ENCODE assay signal across 8 cellular contexts in the genomic region with DNA sequence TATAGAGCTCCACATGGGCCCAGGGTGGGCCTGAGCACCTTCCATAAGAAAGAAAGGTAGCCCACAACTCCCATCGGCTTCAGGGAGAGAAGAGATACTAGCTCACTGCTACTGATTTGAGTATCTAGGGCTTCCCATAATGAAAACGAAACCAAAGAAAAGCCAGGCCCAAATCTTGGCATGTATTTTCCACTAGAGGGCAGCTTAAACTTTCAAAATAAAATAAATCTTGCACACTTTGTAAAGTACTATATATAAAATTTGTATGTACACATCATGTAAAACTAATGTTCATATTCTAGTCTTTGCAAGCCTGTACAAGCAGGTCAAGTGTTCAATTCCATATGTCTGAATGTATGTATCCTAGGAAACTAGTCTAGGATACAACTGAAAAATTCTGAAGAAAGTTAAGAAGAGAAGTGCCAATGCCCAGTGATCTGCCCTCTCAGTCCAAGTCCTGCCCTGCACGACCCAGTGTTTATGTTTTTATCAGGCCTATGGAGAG.
DNase-seq lines count a peak whose midpoint lies in the region; ATAC-seq and TF ChIP-seq lines count a peak whose summit lies in the region.

No MANE protein-coding gene starts in this region.

- no peaks in the 10 kb centered on the region for H3K27me3 Mint-ChIP-seq in activated naive CD4-positive, alpha-beta T cell treated with anti-CD3 and anti-CD28 coated beads, Interleukin-2, amount 10 ng/mL, durations not matched to agents 7 days and 5 days
- H3K27me3 Mint-ChIP-seq in immature natural killer cell (ENCODE audit: low read depth in 3 of 3), result peaks cover 0 to 3% (median 2%) of the 10 kb centered on the region in 3 donors
- H3K27me3 Mint-ChIP-seq in stimulated activated naive B cell treated with anti-CD40 and anti-IgM and Interleukin-4, amounts not matched to agents 10 μg/mL and 1 μg/mL and 100 μg/mL, for 72 hours, result peaks cover 4 to 27% of the 10 kb centered on the region in 2 donors

- peak; percentile 41 for TF ChIP-seq CTCF in astrocyte of the spinal cord (IDR thresholded peaks at IDR 0.05; ENCODE audit: low read depth, low read length)

- no peak overlapping the region for H3K4me3 Mint-ChIP-seq in activated naive CD4-positive, alpha-beta T cell treated with anti-CD3 and anti-CD28 coated beads, Interleukin-2, amount 10 ng/mL, durations not matched to agents 7 days and 5 days
- H3K4me3 Mint-ChIP-seq in immature natural killer cell, result peak overlapping the region in 2 of 5 donors; percentile 30 to 38
- no peak overlapping the region for H3K4me3 Mint-ChIP-seq in stimulated activated naive B cell treated with anti-CD40 and anti-IgM and Interleukin-4, amounts not matched to agents 10 μg/mL and 1 μg/mL and 100 μg/mL, for 72 hours

- in situ Hi-C loops in astrocyte of the spinal cord (cut with HindIII; ENCODE audit: low sequenced_read_pairs), result no loop called here

- no peak overlapping the region for H3K4me3 ChIP-seq in astrocyte of the spinal cord (ENCODE audit: low read depth, low read length)

- no peaks in the 10 kb centered on the region for H3K36me3 Mint-ChIP-seq in activated naive CD4-positive, alpha-beta T cell treated with anti-CD3 and anti-CD28 coated beads, Interleukin-2, amount 50 U/mL, for 72 hours
- no peaks in the 10 kb centered on the region for H3K36me3 Mint-ChIP-seq in activated naive CD4-positive, alpha-beta T cell treated with anti-CD3 and anti-CD28 coated beads, Interleukin-2, amount 10 ng/mL, durations not matched to agents 7 days and 5 days
- no peaks in the 10 kb centered on the region for H3K36me3 Mint-ChIP-seq in immature natural killer cell
- no peaks in the 10 kb centered on the region for H3K36me3 Mint-ChIP-seq in stimulated activated naive B cell treated with anti-CD40 and anti-IgM and Interleukin-4, amounts not matched to agents 10 μg/mL and 1 μg/mL and 100 μg/mL, for 72 hours

- DNase-seq in activated naive CD4-positive, alpha-beta T cell treated with anti-CD3 and anti-CD28 coated beads, Interleukin-2, amount 50 U/mL, for 72 hours (ENCODE audit: low spot score in 2 of 2), result peak in 1 of 2 donors; percentile 7
- DNase-seq in activated naive CD4-positive, alpha-beta T cell treated with anti-CD3 and anti-CD28 coated beads, Interleukin-2, amount 10 ng/mL, durations not matched to agents 7 days and 5 days, result no peak
- peak; percentile 34 for DNase-seq in NCI-H1105 (lab: John Stamatoyannopoulos, UW)
- DNase-seq in astrocyte of the spinal cord (ENCODE audit: low read depth, low spot score), result peak; percentile 22
- DNase-seq in immature natural killer cell, result peak; percentile 19 to 44 (median 29)
- DNase-seq in stimulated activated naive B cell treated with anti-CD40 and anti-IgM and Interleukin-4, amounts not matched to agents 10 μg/mL and 1 μg/mL and 100 μg/mL, for 72 hours, result no peak
- DNase-seq in 8988T, result no peak

- H3K27ac Mint-ChIP-seq in activated naive CD4-positive, alpha-beta T cell treated with anti-CD3 and anti-CD28 coated beads, Interleukin-2, amount 50 U/mL, for 72 hours, result peak overlapping the region in 1 of 2 donors; percentile 44
- H3K27ac Mint-ChIP-seq in activated naive CD4-positive, alpha-beta T cell treated with anti-CD3 and anti-CD28 coated beads, Interleukin-2, amount 10 ng/mL, durations not matched to agents 7 days and 5 days, result no peak overlapping the region
- H3K27ac Mint-ChIP-seq in immature natural killer cell, result peak overlapping the region in 5 of 6 donors; percentile 52 to 88 (median 73)
- no peak overlapping the region for H3K27ac Mint-ChIP-seq in stimulated activated naive B cell treated with anti-CD40 and anti-IgM and Interleukin-4, amounts not matched to agents 10 μg/mL and 1 μg/mL and 100 μg/mL, for 72 hours

- peaks cover 4% of the 10 kb centered on the region for H3K4me1 Mint-ChIP-seq in activated naive CD4-positive, alpha-beta T cell treated with anti-CD3 and anti-CD28 coated beads, Interleukin-2, amount 10 ng/mL, durations not matched to agents 7 days and 5 days
- peaks cover 7 to 10% of the 10 kb centered on the region in 2 donors for H3K4me1 Mint-ChIP-seq in immature natural killer cell
- peaks cover 3 to 6% of the 10 kb centered on the region in 2 donors for H3K4me1 Mint-ChIP-seq in stimulated activated naive B cell treated with anti-CD40 and anti-IgM and Interleukin-4, amounts not matched to agents 10 μg/mL and 1 μg/mL and 100 μg/mL, for 72 hours

- CTCF ChIA-PET in activated naive CD4-positive, alpha-beta T cell treated with anti-CD3 and anti-CD28 coated beads, Interleukin-2, amount 10 ng/mL, durations not matched to agents 7 days and 5 days (lab: Charles Lee), result interaction anchor here (0.9 to 2.7 kb wide), 11 partner anchors 9 to 529 kb away, joined by 3 to 24 read pairs (median 5); no protein-coding TSS in a partner anchor

- H3K9me3 Mint-ChIP-seq in activated naive CD4-positive, alpha-beta T cell treated with anti-CD3 and anti-CD28 coated beads, Interleukin-2, amount 50 U/mL, for 72 hours, result no peaks in the 10 kb centered on the region
- no peaks in the 10 kb centered on the region for H3K9me3 Mint-ChIP-seq in activated naive CD4-positive, alpha-beta T cell treated with anti-CD3 and anti-CD28 coated beads, Interleukin-2, amount 10 ng/mL, durations not matched to agents 7 days and 5 days
- H3K9me3 Mint-ChIP-seq in immature natural killer cell, result peaks cover 0 to 2% (median 0%) of the 10 kb centered on the region in 6 donors
- H3K9me3 Mint-ChIP-seq in stimulated activated naive B cell treated with anti-CD40 and anti-IgM and Interleukin-4, amounts not matched to agents 10 μg/mL and 1 μg/mL and 100 μg/mL, for 72 hours, result peaks cover 0 to 1% of the 10 kb centered on the region in 2 donors

- ATAC-seq in activated naive CD4-positive, alpha-beta T cell treated with anti-CD3 and anti-CD28 coated beads, Interleukin-2, amount 50 U/mL, for 72 hours, result peak; percentile 58 to 72
- ATAC-seq in stimulated activated naive B cell treated with anti-CD40 and anti-IgM and Interleukin-4, amounts not matched to agents 10 μg/mL and 1 μg/mL and 100 μg/mL, for 72 hours (replicated peaks), result peak; percentile 76 to 78
- no peak for ATAC-seq in GM21786 (IDR thresholded peaks at IDR 0.05; ENCODE audit: unreplicated experiment)

Comparison
In these comparisons a context has a peak if more than half of its experiments do, and no peak if none do; other contexts are left out.
1. DNase-seq: peak in NCI-H1105 (single experiment), astrocyte of the spinal cord (single experiment) and immature natural killer cell (3 of 3); none in activated naive CD4-positive, alpha-beta T cell treated with anti-CD3 and anti-CD28 coated beads, Interleukin-2, amount 10 ng/mL, durations not matched to agents 7 days and 5 days (single experiment), stimulated activated naive B cell treated with anti-CD40 and anti-IgM and Interleukin-4, amounts not matched to agents 10 μg/mL and 1 μg/mL and 100 μg/mL, for 72 hours (single experiment) and 8988T (single experiment).
2. H3K27ac Mint-ChIP-seq: peak in immature natural killer cell (5 of 6); none in activated naive CD4-positive, alpha-beta T cell treated with anti-CD3 and anti-CD28 coated beads, Interleukin-2, amount 10 ng/mL, durations not matched to agents 7 days and 5 days (single experiment) and stimulated activated naive B cell treated with anti-CD40 and anti-IgM and Interleukin-4, amounts not matched to agents 10 μg/mL and 1 μg/mL and 100 μg/mL, for 72 hours (single experiment).